Comparison of ENCODE assay signal across 8 cellular contexts in genomic region chr7:6576867-6577368, GRCh38. TPM values are rescaled to one million over a fixed set of nuclear protein-coding genes. Genes with fewer than 3 reads are reported as not detected.
DNase-seq lines count a peak whose midpoint lies in the region; ATAC-seq and TF ChIP-seq lines count a peak whose summit lies in the region.
"Not testable (repeated sequence)": the region's sequence is repeated elsewhere in the genome, so short reads cannot be mapped to it uniquely, and the experiment has no call there.

No MANE protein-coding gene starts in this region.

- H3K4me1 Mint-ChIP-seq in activated CD4-positive, alpha-beta memory T cell treated with anti-CD3 and anti-CD28 coated beads, Interleukin-2, amount 10 ng/mL, durations not matched to agents 7 days and 5 days: peaks cover 33% of the 10 kb centered on the region

- not testable (repeated sequence) for H3K9me3 Mint-ChIP-seq in activated CD4-positive, alpha-beta memory T cell treated with anti-CD3 and anti-CD28 coated beads, Interleukin-2, amount 10 ng/mL, durations not matched to agents 7 days and 5 days

- peak overlapping the region; percentile 79 for H3K27ac ChIP-seq in 22Rv1

- not testable (repeated sequence) for H3K27me3 ChIP-seq in skeletal muscle satellite cell (ENCODE audit: control insufficient read depth, insufficient read depth, low read length)

- peak overlapping the region; percentile 66 for H3K27ac Mint-ChIP-seq in activated CD4-positive, alpha-beta memory T cell treated with anti-CD3 and anti-CD28 coated beads, Interleukin-2, amount 10 ng/mL, durations not matched to agents 7 days and 5 days

- not testable (repeated sequence) for H3K36me3 ChIP-seq in mucosa of descending colon (ENCODE audit: low read depth); skeletal muscle satellite cell (ENCODE audit: insufficient read depth, low read length)

- peak overlapping the region; percentile 98 for H3K9ac ChIP-seq in skeletal muscle satellite cell (ENCODE audit: low read depth, low read length)

- TF ChIP-seq CTCF in 22Rv1 (IDR thresholded peaks at IDR 0.05); GM12865 (IDR thresholded peaks at IDR 0.05; ENCODE audit: insufficient read depth, low read depth, low read length, missing control alignments); cardiac fibroblast (IDR thresholded peaks at IDR 0.05; ENCODE audit: low read depth, low read length); mucosa of descending colon (IDR thresholded peaks at IDR 0.05): not testable (repeated sequence)

- not testable (repeated sequence) for ATAC-seq in Right ventricle myocardium inferior, mucosa of descending colon

- peak overlapping the region; percentile 90 for H3K4me2 ChIP-seq in skeletal muscle satellite cell (ENCODE audit: low read length)

- DNase-seq in GM12865 (ENCODE audit: low read depth): peak; percentile 36
- peak; percentile 16 for DNase-seq in NCI-H748 (lab: John Stamatoyannopoulos, UW; ENCODE audit: unreplicated experiment)
- not testable (repeated sequence) for DNase-seq in activated CD4-positive, alpha-beta memory T cell treated with anti-CD3 and anti-CD28 coated beads, Interleukin-2, amount 10 ng/mL, durations not matched to agents 7 days and 5 days
- peak in 1 of 2 donors; percentile 12 for DNase-seq in cardiac fibroblast (ENCODE audit: low read depth in 2 of 2)
- DNase-seq in Right ventricle myocardium inferior (ENCODE audit: missing footprints): peak; percentile 67
- DNase-seq in mucosa of descending colon: peak in 2 of 3 donors; percentile 27 to 46

- H3K4me3 ChIP-seq in GM12865 (ENCODE audit: low read depth, low read length) (peak overlapping the region; percentile 83), cardiac fibroblast (replicated peaks in 1 of 2; ENCODE audit: low read depth in 2 of 2, low read length in 2 of 2) (peak overlapping the region; percentile 70 to 74), mucosa of descending colon (peak overlapping the region; percentile 44), skeletal muscle satellite cell (ENCODE audit: low read length) (peak overlapping the region; percentile 96)

- intact Hi-C loops in Right ventricle myocardium inferior (cut with DNase I): loop anchor here (2.0 kb wide), 1 partner anchor 14 kb away; the partner anchor contains the start of gene INTS15
- intact Hi-C loops in mucosa of descending colon (cut with DNase I, micrococcal nuclease): not testable (repeated sequence)

- H3K4me1 ChIP-seq in mucosa of descending colon (ENCODE audit: low read depth); skeletal muscle satellite cell (ENCODE audit: control insufficient read depth, insufficient read depth, low read length): not testable (repeated sequence)

- H3K9me3 ChIP-seq in mucosa of descending colon; skeletal muscle satellite cell (replicated peaks; ENCODE audit: low read length): not testable (repeated sequence)

- H3K36me3 Mint-ChIP-seq in activated CD4-positive, alpha-beta memory T cell treated with anti-CD3 and anti-CD28 coated beads, Interleukin-2, amount 10 ng/mL, durations not matched to agents 7 days and 5 days (ENCODE audit: low read depth): peaks cover 17% of the 10 kb centered on the region

- peak overlapping the region; percentile 84 for H3K4me3 Mint-ChIP-seq in activated CD4-positive, alpha-beta memory T cell treated with anti-CD3 and anti-CD28 coated beads, Interleukin-2, amount 10 ng/mL, durations not matched to agents 7 days and 5 days

- H3K27me3 Mint-ChIP-seq in activated CD4-positive, alpha-beta memory T cell treated with anti-CD3 and anti-CD28 coated beads, Interleukin-2, amount 10 ng/mL, durations not matched to agents 7 days and 5 days: not testable (repeated sequence)

- CTCF ChIA-PET in activated CD4-positive, alpha-beta memory T cell treated with anti-CD3 and anti-CD28 coated beads, Interleukin-2, amount 10 ng/mL, durations not matched to agents 7 days and 5 days (lab: Charles Lee): interaction anchor here (0.8 to 4.4 kb wide), 3 partner anchors 13 to 60 kb away, joined by 3 to 30 read pairs (median 4); partner anchors contain the start of gene INTS15

- POLR2A ChIA-PET in activated CD4-positive, alpha-beta memory T cell treated with anti-CD3 and anti-CD28 coated beads, Interleukin-2, amount 10 ng/mL, durations not matched to agents 7 days and 5 days (lab: Charles Lee): interaction anchor here (0.8 to 4.2 kb wide), 5 partner anchors 13 to 62 kb away, joined by 3 to 49 read pairs (median 3); partner anchors contain the start of gene INTS15

RNA-seq across cellular contexts. Expression of gene ZDHHC4, which starts 0.3 kb away (rescaled TPM):
- total RNA-seq in activated CD4-positive, alpha-beta memory T cell treated with anti-CD3 and anti-CD28 coated beads, Interleukin-2, amount 10 ng/mL, durations not matched to agents 7 days and 5 days: 10 to 100 TPM; 34.2 to 35.5 TPM
- total RNA-seq in Right ventricle myocardium inferior (39.3 TPM), mucosa of descending colon (10 to 100 TPM; 40.4 to 55.9 (median 41.7) TPM)
- 33.0 and 42.6 TPM in 2 replicates for total RNA-seq in skeletal muscle satellite cell (2012; rRNA removed)

RNA-seq across cellular contexts. Expression of gene INTS15, which starts 12.9 kb away (rescaled TPM):
- 10 to 100 TPM; 30.0 to 31.6 TPM for total RNA-seq in activated CD4-positive, alpha-beta memory T cell treated with anti-CD3 and anti-CD28 coated beads, Interleukin-2, amount 10 ng/mL, durations not matched to agents 7 days and 5 days
- 15.9 TPM for total RNA-seq in Right ventricle myocardium inferior
- 10 to 100 TPM; 24.5 to 38.5 (median 26.2) TPM for total RNA-seq in mucosa of descending colon
- 7.1 and 14.2 TPM in 2 replicates for total RNA-seq in skeletal muscle satellite cell (2012; rRNA removed)

RNA-seq across cellular contexts. Expression of gene GRID2IP, which starts 25.7 kb away (rescaled TPM):
- under 1 TPM; 0.15 to 0.28 TPM for total RNA-seq in activated CD4-positive, alpha-beta memory T cell treated with anti-CD3 and anti-CD28 coated beads, Interleukin-2, amount 10 ng/mL, durations not matched to agents 7 days and 5 days
- total RNA-seq in Right ventricle myocardium inferior: not detected
- total RNA-seq in mucosa of descending colon: 1 to 10 TPM in 1 of 3 donors, under 1 TPM in 2; 0.41 to 1.0 (median 0.58) TPM
- not detected in 2 replicates for total RNA-seq in skeletal muscle satellite cell (2012; rRNA removed)

RNA-seq across cellular contexts. Expression of gene ZNF853, which starts 38.5 kb away (rescaled TPM):
- under 1 TPM; 0.18 to 0.23 TPM for total RNA-seq in activated CD4-positive, alpha-beta memory T cell treated with anti-CD3 and anti-CD28 coated beads, Interleukin-2, amount 10 ng/mL, durations not matched to agents 7 days and 5 days
- total RNA-seq in Right ventricle myocardium inferior (10.3 TPM), mucosa of descending colon (10 to 100 TPM in 1 of 3 donors, 1 to 10 TPM in 1, under 1 TPM in 1; 0.84 to 19.9 (median 1.4) TPM)
- total RNA-seq in skeletal muscle satellite cell (2012; rRNA removed): under 0.01 and 0.22 TPM in 2 replicates

Comparison
In these comparisons a context has a peak if more than half of its experiments do, and no peak if none do; other contexts are left out.
1. H3K4me3 ChIP-seq: peak in every context shown above with its lines; median percentile 96 in skeletal muscle satellite cell; 83 in GM12865; 72 in cardiac fibroblast; 44 in mucosa of descending colon.